25 cellular contexts compared by ENCODE assay signal in the genomic region with DNA sequence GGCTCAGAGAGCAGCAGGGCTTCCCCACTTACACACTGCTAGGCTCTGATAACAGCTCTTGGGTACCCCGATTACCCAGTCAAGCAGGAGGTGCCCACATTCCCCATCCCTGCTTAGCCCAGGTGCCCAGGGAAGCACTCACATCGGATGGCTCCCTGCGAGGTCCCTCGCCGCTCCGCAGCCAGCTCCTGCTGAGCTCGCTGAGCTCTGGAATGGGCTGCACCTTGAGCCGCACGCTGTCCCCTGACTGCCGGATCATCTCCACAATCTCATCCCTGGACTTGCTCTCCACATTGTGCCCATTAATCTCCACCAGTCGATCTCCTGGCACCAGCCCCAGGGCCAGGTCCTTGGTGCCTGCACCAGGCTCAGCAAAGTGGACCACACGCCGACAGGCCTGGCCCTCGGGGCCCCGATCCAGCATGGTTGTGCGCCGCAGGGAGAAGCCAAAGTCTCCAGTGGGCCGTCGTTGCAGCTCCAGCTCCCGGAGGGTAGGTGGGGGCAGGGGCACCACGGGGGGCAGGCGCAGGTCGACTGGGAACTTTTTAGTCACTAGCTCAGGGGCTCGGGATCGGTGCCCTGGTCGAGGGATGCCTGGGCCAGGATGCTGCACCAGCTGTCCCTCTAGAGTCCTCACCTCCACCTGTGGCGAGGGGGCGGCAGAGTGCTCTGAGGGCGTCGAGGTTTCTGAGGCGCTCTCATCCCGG. TPM values are rescaled to one million over a fixed set of nuclear protein-coding genes. Genes with fewer than 3 reads are reported as not detected.
DNase-seq lines count a peak whose midpoint lies in the region; ATAC-seq, FAIRE-seq and TF ChIP-seq lines count a peak whose summit lies in the region.
"Had no signal": no experiment of that assay in that cellular context is flagged by ENCODE, and none has a peak within 500 bp of the region (broad histone marks: within the 10 kb centered on the region; RNA-seq: fewer than 3 reads in every experiment).

No MANE protein-coding gene starts in this region.

- H3K27ac Mint-ChIP-seq in H9, result no peak overlapping the region
- H3K27ac Mint-ChIP-seq in activated naive CD8-positive, alpha-beta T cell treated with anti-CD3 and anti-CD28 coated beads for 36 hours, result no peak overlapping the region
- H3K27ac Mint-ChIP-seq: CD14-positive monocyte had no signal

- peaks cover 9 to 12% of the 10 kb centered on the region in 2 experiments for H3K4me1 Mint-ChIP-seq in H9
- no peaks in the 10 kb centered on the region for H3K4me1 Mint-ChIP-seq in activated naive CD8-positive, alpha-beta T cell treated with anti-CD3 and anti-CD28 coated beads for 36 hours

- H3K79me2 ChIP-seq in H9 (ENCODE audit: insufficient read depth, low read length), result peaks cover 2% of the 10 kb centered on the region; the same call in 1 of the 2 replicates
- H3K79me2 ChIP-seq in K562 (ENCODE audit: control insufficient read depth, insufficient read depth, low read length), result peaks cover 69% of the 10 kb centered on the region

- peak; percentile 46 for DNase-seq in H9
- no peak for DNase-seq in K562 (ENCODE audit: extremely low read depth in 1 of 4, low spot score in 3 of 4)
- DNase-seq in activated naive CD8-positive, alpha-beta T cell treated with anti-CD3 and anti-CD28 coated beads for 36 hours, result no peak
- DNase-seq in stimulated activated CD4-positive, alpha-beta T cell treated with anti-CD3 and anti-CD28 coated beads, Interleukin-4, amount 100 ng/mL, for 4 hours, result no peak
- DNase-seq: BE2C; Calu3; DMS153; DND-41; GM23248; MM.1S; NCI-H2029; NCI-H446 treated with DMSO at 0.1 percent for 48 hours; NCI-H526; NCI-H82; NK-92 treated with Interleukin-12 subunit alpha and Interleukin-12 subunit beta, amount 100 ng/mL, for 24 hours; PC-3 had no signal

- no peak overlapping the region for H3K23ac ChIP-seq in H9 (ENCODE audit: insufficient read length, low read depth, low read length)

- no peaks in the 10 kb centered on the region for H3K9me3 Mint-ChIP-seq in H9
- no peaks in the 10 kb centered on the region for H3K9me3 Mint-ChIP-seq in activated naive CD8-positive, alpha-beta T cell treated with anti-CD3 and anti-CD28 coated beads for 36 hours

- H2BK20ac ChIP-seq in H9 (ENCODE audit: low read depth, low read length, poor library complexity, severe bottlenecking), result no peak overlapping the region

- H2BK12ac ChIP-seq in H9 (ENCODE audit: insufficient read length, low read depth, low read length), result no peak overlapping the region

- peaks cover 9 to 16% (median 14%) of the 10 kb centered on the region in 3 experiments; a peak in 6 of 7 replicates for H3K36me3 Mint-ChIP-seq in H9 (ENCODE audit: insufficient read depth in 1 of 3, low read depth in 3 of 3)
- peaks cover 2% of the 10 kb centered on the region for H3K36me3 Mint-ChIP-seq in activated naive CD8-positive, alpha-beta T cell treated with anti-CD3 and anti-CD28 coated beads for 36 hours

- POLR2A ChIA-PET in K562 (lab: Yijun Ruan, JAX), result interaction anchor here (0.7 to 5.6 kb wide), 2 partner anchors 11 to 16 kb away, joined by 3 to 74 read pairs; a partner anchor contains a TSS

- no peak overlapping the region for H4K8ac ChIP-seq in H9 (replicated peaks; ENCODE audit: insufficient read length, low read depth, low read length)

- no peak overlapping the region for H3K4me3 Mint-ChIP-seq in H9
- no peak overlapping the region for H3K4me3 Mint-ChIP-seq in activated naive CD8-positive, alpha-beta T cell treated with anti-CD3 and anti-CD28 coated beads for 36 hours

- no peak overlapping the region for H3K9ac ChIP-seq in H9 (ENCODE audit: extremely low read depth, insufficient read length, low read length)
- H3K9ac ChIP-seq in K562 (ENCODE audit: insufficient read depth in 1 of 2, low read depth in 2 of 2, low read length in 2 of 2), result peak overlapping the region in 1 of 2 experiments; percentile 56; a peak in 1 of 4 replicates
- H3K9ac ChIP-seq in liver (ENCODE audit: low read depth in 1 of 2, low read length in 2 of 2), result no peak overlapping the region
- H3K9ac ChIP-seq: GM23248, KMS-11 had no signal

- ATAC-seq in K562 (no peak), HG02840 (IDR thresholded peaks at IDR 0.05; ENCODE audit: low FRiP score, unreplicated experiment) (no peak), GM19397 (IDR thresholded peaks at IDR 0.05; ENCODE audit: unreplicated experiment) (no peak)
- ATAC-seq: HCT116, PC-3, SK-N-SH treated with all-trans-retinoic acid at 6 μM for 48 hours had no signal

- H2AK5ac ChIP-seq in H9 (ENCODE audit: insufficient read length, low read length), result no peak overlapping the region

- CTCF ChIA-PET in K562 (lab: Yijun Ruan, JAX; ENCODE audit: low intra/inter-chr PET ratio), result no interaction called here

- H3K56ac ChIP-seq in H9 (ENCODE audit: insufficient read length, low read depth, low read length), result no peak overlapping the region

- no peak overlapping the region for H3T11ph ChIP-seq in H9 (ENCODE audit: low read length)

- no peak overlapping the region for H3K27ac ChIP-seq in H9 (ENCODE audit: insufficient read length, low read depth, low read length)
- no peak overlapping the region for H3K27ac ChIP-seq in K562 (ENCODE audit: extremely low read depth, low read depth, low read length)
- H3K27ac ChIP-seq in liver (ENCODE audit: low read depth in 1 of 2, low read length in 2 of 2), result peak overlapping the region; percentile 32 to 36
- H3K27ac ChIP-seq: GM23248, KMS-11 had no signal

- no peaks in the 10 kb centered on the region for H3K27me3 Mint-ChIP-seq in H9 (ENCODE audit: low read depth)
- H3K27me3 Mint-ChIP-seq in activated naive CD8-positive, alpha-beta T cell treated with anti-CD3 and anti-CD28 coated beads for 36 hours, result no peaks in the 10 kb centered on the region

- H3K36me3 ChIP-seq in K562 (ENCODE audit: control insufficient read depth, insufficient read depth, low read length) (peaks cover 61% of the 10 kb centered on the region), liver (ENCODE audit: control insufficient read depth in 4 of 4, insufficient read depth in 3 of 4, low read depth in 1 of 4, low read length in 3 of 4) (peaks cover 5 to 12% (median 9%) of the 10 kb centered on the region in 4 donors)
- H3K36me3 ChIP-seq: BE2C had no signal

- no peak for FAIRE-seq in K562 (lab: Jason Lieb, UNC)
- FAIRE-seq: GM12892, HTR-8/SVneo had no signal

- H2AFZ ChIP-seq in H9 (ENCODE audit: low read length) (no peak overlapping the region), K562 (ENCODE audit: low read depth, low read length) (no peak overlapping the region)
- H2AFZ ChIP-seq: GM23248 had no signal

- H2BK15ac ChIP-seq in H9 (ENCODE audit: low read depth, low read length), result no peak overlapping the region

- TF ChIP-seq CTCF in H9 (conservative IDR thresholded peaks at IDR 0.05), result no peak
- TF ChIP-seq CTCF in K562 (IDR thresholded peaks at IDR 0.05 in 2 of 3, conservative IDR thresholded peaks at IDR 0.05 in 1 of 3; ENCODE audit: insufficient read depth in 2 of 3, low read depth in 1 of 3, low read length in 3 of 3), result no peak
- no peak for TF ChIP-seq CTCF in liver (IDR thresholded peaks at IDR 0.05; ENCODE audit: low read depth, low read length, missing input control)

- peaks cover 8% of the 10 kb centered on the region for H3K9me1 ChIP-seq in K562 (ENCODE audit: control insufficient read depth, insufficient read depth, low read length)

- no peaks in the 10 kb centered on the region for H3K79me1 ChIP-seq in H9 (ENCODE audit: insufficient read depth, low read depth, low read length, poor library complexity, severe bottlenecking)

- no peak for TF ChIP-seq POLR2A in K562 (conservative IDR thresholded peaks at IDR 0.05)

- H3K18ac ChIP-seq in H9 (ENCODE audit: insufficient read length, low read depth, low read length), result no peak overlapping the region

- H3K9me3 ChIP-seq in H9 (ENCODE audit: control insufficient read depth, low read depth, low read length) (no peaks in the 10 kb centered on the region), K562 (replicated peaks; ENCODE audit: control insufficient read depth, insufficient read depth, low read depth, low read length) (no peaks in the 10 kb centered on the region), liver (ENCODE audit: control insufficient read depth in 4 of 4, low read length in 3 of 4) (no peaks in the 10 kb centered on the region)
- H3K9me3 ChIP-seq: BE2C had no signal

- no peak overlapping the region for H3K14ac ChIP-seq in H9 (ENCODE audit: insufficient read depth, low read length)

- TF ChIP-seq EP300 in K562 (IDR thresholded peaks at IDR 0.05; ENCODE audit: low read length), result no peak

- no peak overlapping the region for H3K4ac ChIP-seq in H9 (ENCODE audit: low read depth, low read length)

- H4K20me1 ChIP-seq in H9 (ENCODE audit: control insufficient read depth, insufficient read depth, insufficient read length) (no peaks in the 10 kb centered on the region), K562 (replicated peaks; ENCODE audit: control insufficient read depth, insufficient read depth, low read length) (peaks cover 13% of the 10 kb centered on the region)

- no peak overlapping the region for H2BK5ac ChIP-seq in H9 (ENCODE audit: insufficient read length, low read length)

- WGBS in H9 (ENCODE audit: extremely low coverage, insufficient read length, low lambda C conversion rate), result no CpG with 5 or more reads among the region's 32 CpGs
- WGBS in K562 (ENCODE audit: insufficient coverage, low coverage, missing lambda C conversion rate), result 94% methylated on average over 21 of the region's 32 CpGs
- 89% methylated on average over 32 of the region's 32 CpGs for WGBS in liver

- H3K4me3 ChIP-seq in K562 (no peak overlapping the region), liver (ENCODE audit: low read depth in 1 of 3, low read length in 3 of 3) (no peak overlapping the region)
- H3K4me3 ChIP-seq: GM23248 had no signal

- no peak overlapping the region for H4K91ac ChIP-seq in H9 (ENCODE audit: insufficient read length, low read depth, low read length)

- H3K27me3 ChIP-seq in H9 (ENCODE audit: insufficient read depth, low read length), result no peaks in the 10 kb centered on the region
- no peaks in the 10 kb centered on the region for H3K27me3 ChIP-seq in K562 (ENCODE audit: control insufficient read depth in 2 of 2, insufficient read depth in 2 of 2, low read length in 2 of 2)
- H3K27me3 ChIP-seq in liver (ENCODE audit: control insufficient read depth in 4 of 4, insufficient read depth in 4 of 4, low read length in 3 of 4), result no peaks in the 10 kb centered on the region
- H3K27me3 ChIP-seq: BE2C had no signal

- no peak overlapping the region for H2BK120ac ChIP-seq in H9 (ENCODE audit: low read depth, low read length, poor library complexity, severe bottlenecking)

- H3K23me2 ChIP-seq in H9 (ENCODE audit: insufficient read length, low read depth, low read length, poor library complexity, severe bottlenecking), result no peaks in the 10 kb centered on the region

- TF ChIP-seq RAD21 in K562 (CRISPR knock-in tag; conservative IDR thresholded peaks at IDR 0.05 in 1 of 2, IDR thresholded peaks at IDR 0.05 in 1 of 2), result no peak
- no peak for TF ChIP-seq RAD21 in liver (IDR thresholded peaks at IDR 0.05)

- intact Hi-C loops in K562 (cut with micrococcal nuclease), result no loop called here

- no peaks in the 10 kb centered on the region for H3K4me1 ChIP-seq in H9 (ENCODE audit: insufficient read depth, low read length)
- H3K4me1 ChIP-seq in K562 (replicated peaks in 1 of 2; ENCODE audit: control insufficient read depth in 2 of 2, insufficient read depth in 2 of 2, low read length in 2 of 2), result peaks cover 34 to 38% of the 10 kb centered on the region in 2 experiments
- peaks cover 30 to 76% (median 62%) of the 10 kb centered on the region in 4 donors for H3K4me1 ChIP-seq in liver (ENCODE audit: control insufficient read depth in 4 of 4, insufficient read depth in 4 of 4, low read length in 3 of 4)

- in situ Hi-C loops in K562 (cut with MboI), result no loop called here

- TSS peak; percentile 18 for BruUV-seq in K562 (replicated peaks; lab: Mats Ljungman, UMichigan)

- H3K4me2 ChIP-seq in H9 (ENCODE audit: insufficient read depth, insufficient read length, low read length) (no peak overlapping the region), K562 (ENCODE audit: insufficient read depth, low read length) (no peak overlapping the region)
- H3K4me2 ChIP-seq: KMS-11 had no signal

- H4K5ac ChIP-seq in H9 (ENCODE audit: insufficient read length, low read depth, low read length), result no peak overlapping the region

RNA-seq across cellular contexts. Expression of a gene that starts 14.2 kb away (rescaled TPM):
- total RNA-seq in H9 (2021) (20.8 and 21.6 TPM in 2 replicates), K562 (2014; rRNA removed) (41.7 and 42.3 TPM in 2 replicates), K562 (2014; rRNA removed; fragmentation: Illumina TruSeq; extraction: Trizol) (10.4 and 16.4 TPM in 2 replicates), K562 (2015; rRNA removed; fragmentation: Illumina TruSeq; extraction: Trizol) (17.1 and 19.2 TPM in 2 replicates), K562 (2021) (51.8 and 65.4 TPM in 2 replicates), liver (10 to 100 TPM; 38.2 to 81.6 TPM)
- 148 and 349 TPM in 2 replicates for total RNA-seq in K562 (2011; cell fraction: chromatin; rRNA removed; ENCODE audit: low replicate concordance)
- 124 and 136 TPM in 2 replicates for total RNA-seq in K562 (2011; cell fraction: nucleolus; rRNA removed)
- 129 and 134 TPM in 2 replicates for total RNA-seq in K562 (2011; cell fraction: nucleoplasm; rRNA removed)
- polyA plus RNA-seq in K562 (2011; rRNA removed) (8.1 and 10.7 TPM in 2 replicates), K562 (2014; fragmentation: Illumina TruSeq; extraction: Trizol) (34.4 and 39.1 TPM in 2 replicates), K562 (2014; fragmentation: Nextera tagmentation; extraction: Ambion mirVana) (1 to 10 TPM; 2.5 TPM), K562 (2014; rRNA removed) (20.4 and 32.3 TPM in 2 replicates), liver (10 to 100 TPM; 26.3 to 36.4 TPM)
- polyA plus RNA-seq in K562 (2011; cell fraction: cytosol; rRNA removed), result 7.3 and 9.5 TPM in 2 replicates
- 62.2 and 107 TPM in 2 replicates for polyA plus RNA-seq in K562 (2011; cell fraction: nucleus; rRNA removed)
- polyA plus RNA-seq in K562 (2012), result 31.3 and 34.9 TPM in 2 replicates
- polyA minus RNA-seq in K562 (2011; rRNA and poly(A)+ RNA removed), result 12.1 and 19.8 TPM in 2 replicates
- polyA minus RNA-seq in K562 (2011; cell fraction: cytosol; rRNA and poly(A)+ RNA removed), result 22.1 and 22.6 TPM in 2 replicates
- polyA minus RNA-seq in K562 (2011; cell fraction: nucleus; rRNA and poly(A)+ RNA removed), result 40.4 and 54.3 TPM in 2 replicates
- 10 to 100 TPM; 23.6 to 24.2 TPM for total RNA-seq in activated naive CD8-positive, alpha-beta T cell treated with anti-CD3 and anti-CD28 coated beads for 36 hours

Comparison
In these comparisons a context has a peak if more than half of its experiments do, and no peak if none do; other contexts are left out.
1. H3K27ac ChIP-seq: peak in liver (2 of 2); none in H9 (single experiment) and K562 (single experiment).